ENCODE assay signal across 14 cellular contexts in the genomic region with DNA sequence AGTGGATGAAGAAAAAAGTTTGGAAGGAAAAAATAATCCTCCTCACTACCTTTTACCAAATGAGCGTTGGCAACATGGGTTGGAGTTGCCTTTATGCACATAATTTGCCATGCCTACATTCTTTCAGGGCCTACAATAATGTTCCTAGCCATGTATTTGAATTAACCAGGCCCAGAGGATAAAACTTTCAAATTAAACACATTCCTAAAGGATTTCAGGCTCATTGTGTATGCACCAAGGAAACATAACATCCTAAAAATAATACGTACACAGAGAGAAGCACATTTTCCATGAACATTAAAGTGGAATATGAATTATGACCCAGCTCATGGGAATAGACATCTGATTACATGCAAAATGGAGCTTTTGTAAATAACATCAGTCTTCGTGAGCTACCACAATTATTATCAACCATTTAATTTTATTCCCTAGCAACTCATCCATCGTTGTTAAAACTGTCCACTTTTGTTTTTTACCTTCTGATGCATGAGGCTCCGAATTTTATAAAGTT.
"Had no signal": no experiment of that assay in that cellular context is flagged by ENCODE, and none has a peak within 500 bp of the region (broad histone marks: within the 10 kb centered on the region; RNA-seq: fewer than 3 reads in every experiment).

No MANE protein-coding gene starts in this region.

- H3K27me3 ChIP-seq: cardiac muscle cell, spleen had no signal

- ATAC-seq: activated CD8-positive, alpha-beta T cell treated with anti-CD3 and anti-CD28 coated beads, Interleukin-2, amount 10 ng/mL, durations not matched to agents 7 days and 5 days; mucosa of descending colon; T-helper 17 cell; WTC11 had no signal

- H3K27ac Mint-ChIP-seq: activated CD8-positive, alpha-beta T cell treated with anti-CD3 and anti-CD28 coated beads, Interleukin-2, amount 10 ng/mL, durations not matched to agents 7 days and 5 days; nephron; T-helper 17 cell; WTC11 had no signal

- H3K4me3 ChIP-seq: cardiac muscle cell, mucosa of descending colon, spleen had no signal

- DNase-seq: activated CD4-positive, alpha-beta T cell treated with anti-CD3 and anti-CD28 coated beads for 48 hours; activated CD8-positive, alpha-beta memory T cell treated with anti-CD3 and anti-CD28 coated beads, Interleukin-2, amount 50 U/mL, for 48 hours; activated CD8-positive, alpha-beta T cell treated with anti-CD3 and anti-CD28 coated beads, Interleukin-2, amount 10 ng/mL, durations not matched to agents 7 days and 5 days; activated naive CD4-positive, alpha-beta T cell; hypothalamus; mucosa of descending colon; occipital lobe; retina; spleen; stimulated activated naive CD4-positive, alpha-beta T cell; T-helper 17 cell had no signal

- H3K4me1 ChIP-seq: spleen had no signal

- H3K9me3 ChIP-seq: mucosa of descending colon, spleen had no signal

- H3K36me3 ChIP-seq: cardiac muscle cell, spleen had no signal

- H3K4me1 Mint-ChIP-seq: T-helper 17 cell had no signal

- H3K36me3 Mint-ChIP-seq: WTC11 had no signal

- H3K9me3 Mint-ChIP-seq: nephron, WTC11 had no signal

- H3K27ac ChIP-seq: cardiac muscle cell, spleen had no signal

- H3K4me3 Mint-ChIP-seq: activated CD8-positive, alpha-beta T cell treated with anti-CD3 and anti-CD28 coated beads, Interleukin-2, amount 10 ng/mL, durations not matched to agents 7 days and 5 days; nephron; T-helper 17 cell; WTC11 had no signal
